ENCODE assay signal across 29 cellular contexts in genomic region chr7:158165711-158166110, GRCh38.
"Had no signal": no experiment of that assay in that cellular context is flagged by ENCODE, and none has a peak within 500 bp of the region (broad histone marks: within the 10 kb centered on the region; RNA-seq: fewer than 3 reads in every experiment).

No MANE protein-coding gene starts in this region.

- ATAC-seq: naive thymus-derived CD8-positive, alpha-beta T cell; psoas muscle; right cardiac atrium; stimulated activated memory B cell treated with anti-CD40 and anti-IgM and Interleukin-4, amounts not matched to agents 10 μg/mL and 1 μg/mL and 100 μg/mL, for 72 hours; stimulated activated naive CD8-positive, alpha-beta T cell treated with anti-CD3 and anti-CD28 coated beads, Interleukin-15, amount 100 ng/mL, for 72 hours; stimulated activated naive CD8-positive, alpha-beta T cell treated with anti-CD3 and anti-CD28 coated beads, Interleukin-15, Interleukin-2, amounts not matched to agents 100 U/mL and 50 U/mL, for 24 hours; upper lobe of right lung had no signal

- H3K27ac Mint-ChIP-seq: naive B cell; natural killer cell treated with Interleukin-12 subunit alpha and Interleukin-12 subunit beta and Interleukin-15 and Interleukin-18, amount 100 ng/mL, for 72 hours; nephron progenitor cell; progenitor cell of endocrine pancreas; stimulated activated memory B cell treated with anti-CD40 and anti-IgM and Interleukin-4, amounts not matched to agents 10 μg/mL and 1 μg/mL and 100 μg/mL, for 72 hours; stimulated activated naive CD8-positive, alpha-beta T cell treated with anti-CD3 and anti-CD28 coated beads, Interleukin-15, amount 100 ng/mL, for 72 hours had no signal

- H3K27me3 Mint-ChIP-seq: naive B cell; natural killer cell treated with Interleukin-12 subunit alpha and Interleukin-12 subunit beta and Interleukin-15 and Interleukin-18, amount 100 ng/mL, for 72 hours; progenitor cell of endocrine pancreas; stimulated activated memory B cell treated with anti-CD40 and anti-IgM and Interleukin-4, amounts not matched to agents 10 μg/mL and 1 μg/mL and 100 μg/mL, for 72 hours had no signal

- DNase-seq: naive B cell; nephron progenitor cell; ovary; psoas muscle; sigmoid colon; small intestine; stimulated activated CD4-positive, alpha-beta T cell treated with anti-CD3 and anti-CD28 coated beads, Interleukin-12 subunit alpha, Interleukin-12 subunit beta, amount 100 ng/mL, for 4 hours; stimulated activated CD4-positive, alpha-beta T cell treated with anti-CD3 and anti-CD28 coated beads, Interleukin-1b, Interleukin-23, amount 100 ng/mL, for 48 hours; stimulated activated CD4-positive, alpha-beta T cell treated with anti-CD3 and anti-CD28 coated beads, Interleukin-4, amount 100 ng/mL, for 1 hour; stimulated activated CD4-positive, alpha-beta T cell treated with anti-CD3 and anti-CD28 coated beads, Interleukin-4, amount 100 ng/mL, for 4 hours; stimulated activated CD8-positive, alpha-beta memory T cell treated with anti-CD3 and anti-CD28 coated beads, Interleukin-4, amount 100 ng/mL, for 48 hours; stimulated activated naive CD4-positive, alpha-beta T cell; stimulated activated naive CD8-positive, alpha-beta T cell treated with anti-CD3 and anti-CD28 coated beads, Interleukin-15, amount 100 ng/mL, for 72 hours; stimulated activated naive CD8-positive, alpha-beta T cell treated with anti-CD3 and anti-CD28 coated beads, Interleukin-15, Interleukin-2, amounts not matched to agents 100 U/mL and 50 U/mL, for 24 hours; testis; trophoblast cell; upper lobe of right lung had no signal

- H3K4me3 ChIP-seq: ovary, psoas muscle, right lobe of liver, sigmoid colon, suprapubic skin, tibial nerve, upper lobe of right lung, vagina had no signal

- H3K4me1 Mint-ChIP-seq: naive B cell; nephron progenitor cell; neural crest cell; stimulated activated memory B cell treated with anti-CD40 and anti-IgM and Interleukin-4, amounts not matched to agents 10 μg/mL and 1 μg/mL and 100 μg/mL, for 72 hours; stimulated activated naive CD8-positive, alpha-beta T cell treated with anti-CD3 and anti-CD28 coated beads, Interleukin-15, amount 100 ng/mL, for 72 hours had no signal

- H3K36me3 Mint-ChIP-seq: naive thymus-derived CD8-positive, alpha-beta T cell; natural killer cell treated with Interleukin-12 subunit alpha and Interleukin-12 subunit beta and Interleukin-15 and Interleukin-18, amount 100 ng/mL, for 72 hours; stimulated activated memory B cell treated with anti-CD40 and anti-IgM and Interleukin-4, amounts not matched to agents 10 μg/mL and 1 μg/mL and 100 μg/mL, for 72 hours had no signal

- H3K4me3 Mint-ChIP-seq: naive B cell; naive thymus-derived CD8-positive, alpha-beta T cell; natural killer cell treated with Interleukin-12 subunit alpha and Interleukin-12 subunit beta and Interleukin-15 and Interleukin-18, amount 100 ng/mL, for 72 hours; nephron progenitor cell; neural crest cell; stimulated activated memory B cell treated with anti-CD40 and anti-IgM and Interleukin-4, amounts not matched to agents 10 μg/mL and 1 μg/mL and 100 μg/mL, for 72 hours; stimulated activated naive CD8-positive, alpha-beta T cell treated with anti-CD3 and anti-CD28 coated beads, Interleukin-15, amount 100 ng/mL, for 72 hours had no signal

- H3K27ac ChIP-seq: neutrophil, ovary, parathyroid adenoma, psoas muscle, right lobe of liver, sigmoid colon, suprapubic skin, testis, upper lobe of right lung, vagina had no signal
